ENCODE assay signal across 1 cellular context in the genomic region with DNA sequence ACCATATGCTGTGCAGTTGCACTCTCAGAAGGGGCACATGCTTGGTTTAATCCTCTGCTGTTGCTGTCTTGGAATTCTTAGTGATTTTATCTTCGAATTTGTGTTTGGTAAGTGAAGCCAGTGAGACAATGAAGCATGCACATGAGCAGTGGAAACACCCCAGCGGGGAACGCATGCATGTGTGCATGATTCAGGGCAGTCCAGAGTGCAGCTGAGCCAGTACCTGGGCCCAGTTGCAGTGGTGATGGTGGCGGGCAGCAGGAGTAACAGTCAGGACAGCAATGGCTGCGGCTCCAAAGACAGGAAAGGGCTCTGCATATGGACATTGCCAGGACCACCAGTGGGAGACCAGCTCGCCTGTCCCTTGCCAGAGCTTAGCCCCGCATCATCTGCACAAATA.
TF ChIP-seq lines count a peak whose summit lies in the region.

No MANE protein-coding gene starts in this region.

TF ChIP-seq in K562, 482 proteins besides CTCF, POLR2A, EP300 and RAD21:
- TF ChIP-seq CBFA2T3 (IDR thresholded peaks at IDR 0.05) (peak; percentile 55; the same call in 1 of the 2 replicates), ZNF76 (CRISPR knock-in tag; IDR thresholded peaks at IDR 0.05; ENCODE audit: borderline replicate concordance) (no peak), L3MBTL2 (IDR thresholded peaks at IDR 0.05) (0 out of 2 replicates have a peak, but pooled peaks have one; percentile 17), CBFA2T2 (conservative IDR thresholded peaks at IDR 0.05) (0 out of 2 replicates have a peak, but pooled peaks have one; percentile 7), ERF (CRISPR knock-in tag; IDR thresholded peaks at IDR 0.05) (no peak), NRF1 (conservative IDR thresholded peaks at IDR 0.05 in 1 of 2, IDR thresholded peaks at IDR 0.05 in 1 of 2) (peak in 1 of 2 experiments; percentile 35; a peak in 1 of 4 replicates), FOSL1 (tag; conservative IDR thresholded peaks at IDR 0.05) (no peak), HDAC1 (IDR thresholded peaks at IDR 0.05) (peak in 1 of 2 experiments; percentile 38; a peak in 1 of 4 replicates)
- TF ChIP-seq, protein P1, sequence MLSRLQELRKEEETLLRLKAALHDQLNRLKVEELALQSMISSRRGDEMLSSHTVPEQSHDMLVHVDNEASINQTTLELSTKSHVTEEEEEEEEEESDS (CRISPR knock-in tag; IDR thresholded peaks at IDR 0.05): no peak
